Comparison of ENCODE assay signal across 17 cellular contexts in genomic region chr11:62569611-62570010, GRCh38. TPM values are rescaled to one million over a fixed set of nuclear protein-coding genes. Genes with fewer than 3 reads are reported as not detected.
DNase-seq lines count a peak whose midpoint lies in the region; ATAC-seq and TF ChIP-seq lines count a peak whose summit lies in the region.
"Had no signal": no experiment of that assay in that cellular context is flagged by ENCODE, and none has a peak within 500 bp of the region (broad histone marks: within the 10 kb centered on the region; RNA-seq: fewer than 3 reads in every experiment).

No MANE protein-coding gene starts in this region.

- peaks cover 47% of the 10 kb centered on the region for H3K4me1 ChIP-seq in psoas muscle

- 56 to 80% (median 67%) methylated on average over 1 of the region's 1 CpG for WGBS in psoas muscle, 3 donors

- intact Hi-C loops in psoas muscle (cut with DNase I), result loop anchor here in 1 of 2 donors (10.0 kb wide), 1 partner anchor 285 kb away; no protein-coding TSS in a partner anchor

- peak overlapping the region; percentile 7 to 22 for H3K4me3 Mint-ChIP-seq in activated T-cell treated with anti-CD3 and anti-CD28 coated beads, Interleukin-2, amount 50 U/mL, for 72 hours
- H3K4me3 Mint-ChIP-seq in activated naive CD8-positive, alpha-beta T cell treated with anti-CD3 and anti-CD28 coated beads for 36 hours, result no peak overlapping the region
- H3K4me3 Mint-ChIP-seq: memory B cell had no signal

- ATAC-seq in activated T-cell treated with anti-CD3 and anti-CD28 coated beads, Interleukin-2, amount 50 U/mL, for 72 hours (replicated peaks in 1 of 2), result no peak
- ATAC-seq in psoas muscle (peak in 3 of 4 donors; percentile 21 to 53 (median 24)), GM21786 (IDR thresholded peaks at IDR 0.05; ENCODE audit: unreplicated experiment) (no peak)
- ATAC-seq: stimulated activated naive B cell treated with anti-CD40 and anti-IgM and Interleukin-4, amounts not matched to agents 10 μg/mL and 1 μg/mL and 100 μg/mL, for 72 hours had no signal

- peaks cover 31 to 71% of the 10 kb centered on the region in 2 donors for H3K36me3 Mint-ChIP-seq in activated T-cell treated with anti-CD3 and anti-CD28 coated beads, Interleukin-2, amount 50 U/mL, for 72 hours (ENCODE audit: insufficient read depth in 2 of 2)
- peaks cover 75% of the 10 kb centered on the region for H3K36me3 Mint-ChIP-seq in activated naive CD8-positive, alpha-beta T cell treated with anti-CD3 and anti-CD28 coated beads for 36 hours

- TF ChIP-seq CTCF in HFF-Myc (IDR thresholded peaks at IDR 0.05; ENCODE audit: low read depth, low read length, missing control alignments) (no peak), psoas muscle (IDR thresholded peaks at IDR 0.05) (no peak)

- H3K36me3 ChIP-seq in psoas muscle (ENCODE audit: insufficient read depth in 1 of 2, low read depth in 1 of 2), result peaks cover 17 to 82% of the 10 kb centered on the region in 2 donors

- no peaks in the 10 kb centered on the region for H3K27me3 ChIP-seq in psoas muscle (ENCODE audit: insufficient read depth in 3 of 3, low read length in 2 of 3)
- H3K27me3 ChIP-seq: tibial nerve had no signal

- H3K27me3 Mint-ChIP-seq in activated T-cell treated with anti-CD3 and anti-CD28 coated beads, Interleukin-2, amount 50 U/mL, for 72 hours (ENCODE audit: low read depth), result no peaks in the 10 kb centered on the region
- no peaks in the 10 kb centered on the region for H3K27me3 Mint-ChIP-seq in activated naive CD8-positive, alpha-beta T cell treated with anti-CD3 and anti-CD28 coated beads for 36 hours
- H3K27me3 Mint-ChIP-seq: memory B cell; stimulated activated naive B cell treated with anti-CD40 and anti-IgM and Interleukin-4, amounts not matched to agents 10 μg/mL and 1 μg/mL and 100 μg/mL, for 72 hours had no signal

- H3K9me3 Mint-ChIP-seq in activated T-cell treated with anti-CD3 and anti-CD28 coated beads, Interleukin-2, amount 50 U/mL, for 72 hours, result no peaks in the 10 kb centered on the region
- H3K9me3 Mint-ChIP-seq in activated naive CD8-positive, alpha-beta T cell treated with anti-CD3 and anti-CD28 coated beads for 36 hours, result no peaks in the 10 kb centered on the region
- H3K9me3 Mint-ChIP-seq: activated T-helper 2 cell treated with anti-CD3 and anti-CD28 coated beads, Interferon-gamma antibody, Interleukin-2, Interleukin-4, amounts not matched to agents 10 μg/mL and 5 μg/mL and 100 μg/mL, durations not matched to agents 14 hours and 24 hours and 36 hours; memory B cell; nephron; stimulated activated naive B cell treated with anti-CD40 and anti-IgM and Interleukin-4, amounts not matched to agents 10 μg/mL and 1 μg/mL and 100 μg/mL, for 72 hours had no signal

- peak overlapping the region; percentile 75 for H3K27ac ChIP-seq in psoas muscle
- H3K27ac ChIP-seq: tibial nerve had no signal

- peaks cover 75% of the 10 kb centered on the region for H3K4me1 Mint-ChIP-seq in activated T-cell treated with anti-CD3 and anti-CD28 coated beads, Interleukin-2, amount 50 U/mL, for 72 hours (ENCODE audit: low read depth)
- peaks cover 53% of the 10 kb centered on the region for H3K4me1 Mint-ChIP-seq in activated naive CD8-positive, alpha-beta T cell treated with anti-CD3 and anti-CD28 coated beads for 36 hours

- no peaks in the 10 kb centered on the region for H3K9me3 ChIP-seq in psoas muscle
- H3K9me3 ChIP-seq: tibial nerve had no signal

- DNase-seq in activated T-cell treated with anti-CD3 and anti-CD28 coated beads, Interleukin-2, amount 50 U/mL, for 72 hours, result no peak
- DNase-seq in activated T-cell treated with anti-CD3 and anti-CD28 coated beads, Interleukin-2, amount 50 U/mL, for 1 hour, result no peak
- DNase-seq in HFF-Myc (ENCODE audit: extremely low read depth, low read depth) (no peak), psoas muscle (peak in 1 of 2 donors; percentile 70), HT-29 (ENCODE audit: low spot score) (no peak), NCI-H82 (lab: John Stamatoyannopoulos, UW) (no peak)
- DNase-seq in activated naive CD8-positive, alpha-beta T cell treated with anti-CD3 and anti-CD28 coated beads for 36 hours, result no peak
- DNase-seq: DMS53; effector CD8-positive, alpha-beta T cell; hypothalamus; NCI-H1417; stimulated activated naive B cell treated with anti-CD40 and anti-IgM and Interleukin-4, amounts not matched to agents 10 μg/mL and 1 μg/mL and 100 μg/mL, for 72 hours had no signal

- peak overlapping the region; percentile 100 for H3K4me3 ChIP-seq in HFF-Myc (replicated peaks; ENCODE audit: low read depth, low read length)
- peak overlapping the region; percentile 23 for H3K4me3 ChIP-seq in psoas muscle
- H3K4me3 ChIP-seq: tibial nerve had no signal

- H3K27ac Mint-ChIP-seq in activated T-cell treated with anti-CD3 and anti-CD28 coated beads, Interleukin-2, amount 50 U/mL, for 72 hours, result peak overlapping the region; percentile 45
- peak overlapping the region; percentile 43 for H3K27ac Mint-ChIP-seq in activated naive CD8-positive, alpha-beta T cell treated with anti-CD3 and anti-CD28 coated beads for 36 hours
- H3K27ac Mint-ChIP-seq: activated T-helper 2 cell treated with anti-CD3 and anti-CD28 coated beads, Interferon-gamma antibody, Interleukin-2, Interleukin-4, amounts not matched to agents 10 μg/mL and 5 μg/mL and 100 μg/mL, durations not matched to agents 14 hours and 24 hours and 36 hours; memory B cell; nephron; stimulated activated naive B cell treated with anti-CD40 and anti-IgM and Interleukin-4, amounts not matched to agents 10 μg/mL and 1 μg/mL and 100 μg/mL, for 72 hours had no signal

RNA-seq across cellular contexts. Expression of gene EEF1G, which starts 4.1 kb away (rescaled TPM):
- total RNA-seq in activated T-cell treated with anti-CD3 and anti-CD28 coated beads, Interleukin-2, amount 50 U/mL, for 72 hours, result 1,000 to 10,000 TPM; 2,565 to 2,667 TPM
- total RNA-seq in activated naive CD8-positive, alpha-beta T cell treated with anti-CD3 and anti-CD28 coated beads for 36 hours, result 1,000 to 10,000 TPM; 1,924 to 1,929 TPM
- 1,000 to 10,000 TPM; 1,137 to 1,954 (median 1,509) TPM for total RNA-seq in psoas muscle
- polyA plus RNA-seq in psoas muscle, result 1,000 to 10,000 TPM; 1,687 to 2,356 (median 2,243) TPM
- 1,888 and 1,945 TPM in 2 replicates for total RNA-seq in HT-29 (2014; rRNA removed; shearing (Covaris generic))

RNA-seq across cellular contexts. Expression of gene TUT1, which starts 21.7 kb away (rescaled TPM):
- 10 to 100 TPM; 32.8 to 36.8 TPM for total RNA-seq in activated T-cell treated with anti-CD3 and anti-CD28 coated beads, Interleukin-2, amount 50 U/mL, for 72 hours
- total RNA-seq in activated naive CD8-positive, alpha-beta T cell treated with anti-CD3 and anti-CD28 coated beads for 36 hours, result 10 to 100 TPM; 29.1 to 32.2 TPM
- total RNA-seq in psoas muscle, result 10 to 100 TPM; 14.3 to 23.7 (median 19.6) TPM
- polyA plus RNA-seq in psoas muscle, result 10 to 100 TPM; 12.1 to 15.5 (median 12.7) TPM
- total RNA-seq in HT-29 (2014; rRNA removed; shearing (Covaris generic)), result 19.3 and 25.1 TPM in 2 replicates

RNA-seq across cellular contexts. Expression of gene AHNAK, which starts 23.0 kb away (rescaled TPM):
- total RNA-seq in activated T-cell treated with anti-CD3 and anti-CD28 coated beads, Interleukin-2, amount 50 U/mL, for 72 hours, result 100 to 1,000 TPM in 1 of 2 donors, 10 to 100 TPM in 1; 80.3 to 131 TPM
- total RNA-seq in activated naive CD8-positive, alpha-beta T cell treated with anti-CD3 and anti-CD28 coated beads for 36 hours, result 10 to 100 TPM; 12.3 to 12.5 TPM
- total RNA-seq in psoas muscle, result 100 to 1,000 TPM; 376 to 679 (median 425) TPM
- polyA plus RNA-seq in psoas muscle, result 100 to 1,000 TPM in 2 of 3 donors, 10 to 100 TPM in 1; 93.5 to 227 (median 206) TPM
- total RNA-seq in HT-29 (2014; rRNA removed; shearing (Covaris generic)), result 281 and 282 TPM in 2 replicates

RNA-seq across cellular contexts. Expression of gene MTA2, which starts 32.1 kb away (rescaled TPM):
- 100 to 1,000 TPM; 173 to 241 TPM for total RNA-seq in activated T-cell treated with anti-CD3 and anti-CD28 coated beads, Interleukin-2, amount 50 U/mL, for 72 hours
- 100 to 1,000 TPM; 196 to 200 TPM for total RNA-seq in activated naive CD8-positive, alpha-beta T cell treated with anti-CD3 and anti-CD28 coated beads for 36 hours
- total RNA-seq in psoas muscle, result 10 to 100 TPM; 20.0 to 32.5 (median 28.6) TPM
- polyA plus RNA-seq in psoas muscle, result 10 to 100 TPM; 18.4 to 27.1 (median 26.9) TPM
- total RNA-seq in HT-29 (2014; rRNA removed; shearing (Covaris generic)), result 223 and 229 TPM in 2 replicates

RNA-seq across cellular contexts. Expression of gene EML3, which starts 43.0 kb away (rescaled TPM):
- 100 to 1,000 TPM; 132 to 148 TPM for total RNA-seq in activated T-cell treated with anti-CD3 and anti-CD28 coated beads, Interleukin-2, amount 50 U/mL, for 72 hours
- 100 to 1,000 TPM; 112 to 121 TPM for total RNA-seq in activated naive CD8-positive, alpha-beta T cell treated with anti-CD3 and anti-CD28 coated beads for 36 hours
- total RNA-seq in psoas muscle, result 10 to 100 TPM; 14.1 to 19.5 (median 16.9) TPM
- 10 to 100 TPM in 2 of 3 donors, 1 to 10 TPM in 1; 7.4 to 11.3 (median 11.1) TPM for polyA plus RNA-seq in psoas muscle
- total RNA-seq in HT-29 (2014; rRNA removed; shearing (Covaris generic)), result 72.3 and 72.5 TPM in 2 replicates

Comparison
In these comparisons a context has a peak if more than half of its experiments do, and no peak if none do; other contexts are left out.
1. ATAC-seq: peak in psoas muscle (3 of 4); none in activated T-cell treated with anti-CD3 and anti-CD28 coated beads, Interleukin-2, amount 50 U/mL, for 72 hours (0 of 2) and GM21786 (single experiment).
2. RNA of gene AHNAK, which starts 23.0 kb away (total RNA-seq): 376 to 679 TPM in psoas muscle, 281 to 282 TPM in HT-29 and 80.3 to 131 TPM in activated T-cell treated with anti-CD3 and anti-CD28 coated beads, Interleukin-2, amount 50 U/mL, for 72 hours; 12.3 to 12.5 TPM in activated naive CD8-positive, alpha-beta T cell treated with anti-CD3 and anti-CD28 coated beads for 36 hours; every median in the first group is over 4 times any median in the second.